Comparison of ENCODE assay signal across 8 cellular contexts in the genomic region with DNA sequence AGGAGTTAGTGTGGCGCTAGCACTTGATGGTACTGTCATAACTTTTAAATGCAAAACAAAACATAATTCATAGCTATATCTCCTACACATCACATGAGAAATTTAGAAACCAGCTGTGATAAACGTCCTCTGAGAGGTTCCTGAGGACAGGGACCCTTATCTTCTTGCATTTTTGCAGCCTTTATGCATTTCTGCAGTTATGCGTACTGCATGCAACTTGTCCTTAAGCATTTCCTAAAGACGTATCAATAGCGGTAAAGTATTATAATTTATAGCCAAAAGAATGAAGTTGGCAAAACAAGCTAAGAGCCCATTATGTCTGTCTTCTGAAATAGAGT. TPM values are rescaled to one million over a fixed set of nuclear protein-coding genes. Genes with fewer than 3 reads are reported as not detected.
DNase-seq lines count a peak whose midpoint lies in the region; ATAC-seq and TF ChIP-seq lines count a peak whose summit lies in the region.

No MANE protein-coding gene starts in this region.

- DNase-seq in HAP-1 (ENCODE audit: low spot score in 2 of 2) (no peak), glutamatergic neuron (no peak), RWPE1 (ENCODE audit: low spot score) (no peak), HuH-7 (ENCODE audit: low spot score) (no peak), hypothalamus (lab: John Stamatoyannopoulos, UW) (no peak)
- no peak for DNase-seq in activated CD8-positive, alpha-beta T cell treated with anti-CD3 and anti-CD28 coated beads for 36 hours
- DNase-seq in stimulated activated effector memory CD8-positive, alpha-beta T cell treated with anti-CD3 and anti-CD28 coated beads, Interleukin-12 subunit alpha, Interleukin-12 subunit beta, amount 100 ng/mL, for 72 hours (ENCODE audit: low spot score in 2 of 2), result peak in 1 of 2 donors; percentile 41

- POLR2A ChIA-PET in activated CD8-positive, alpha-beta T cell treated with anti-CD3 and anti-CD28 coated beads for 36 hours (lab: Charles Lee), result interaction anchor here (1.2 to 2.4 kb wide), 6 partner anchors 8 to 69 kb away, joined by 4 to 17 read pairs (median 6); partner anchors contain the start of gene NXT1
- POLR2A ChIA-PET in RWPE1 (lab: Yijun Ruan, JAX; ENCODE audit: low non-redundant PET), result interaction anchor here (1.0 kb wide), 1 partner anchor 70 kb away, joined by 5 read pairs; no protein-coding TSS in a partner anchor

- peak overlapping the region; percentile 88 for H3K4me3 ChIP-seq in HAP-1

- intact Hi-C loops in activated CD8-positive, alpha-beta T cell treated with anti-CD3 and anti-CD28 coated beads for 36 hours (cut with micrococcal nuclease), result no loop called here

- no peaks in the 10 kb centered on the region for H3K9me3 ChIP-seq in HAP-1

- no peak overlapping the region for H3K27ac ChIP-seq in RWPE1

- H3K4me3 Mint-ChIP-seq in activated CD8-positive, alpha-beta T cell treated with anti-CD3 and anti-CD28 coated beads for 36 hours, result peak overlapping the region; percentile 93
- H3K4me3 Mint-ChIP-seq in glutamatergic neuron (ENCODE audit: unreplicated experiment), result peak overlapping the region; percentile 90
- peak overlapping the region; percentile 80 for H3K4me3 Mint-ChIP-seq in stimulated activated effector memory CD8-positive, alpha-beta T cell treated with anti-CD3 and anti-CD28 coated beads, Interleukin-12 subunit alpha, Interleukin-12 subunit beta, amount 100 ng/mL, for 72 hours

- no peaks in the 10 kb centered on the region for H3K9me3 Mint-ChIP-seq in activated CD8-positive, alpha-beta T cell treated with anti-CD3 and anti-CD28 coated beads for 36 hours
- H3K9me3 Mint-ChIP-seq in glutamatergic neuron (ENCODE audit: unreplicated experiment), result peaks cover 10% of the 10 kb centered on the region
- no peaks in the 10 kb centered on the region for H3K9me3 Mint-ChIP-seq in stimulated activated effector memory CD8-positive, alpha-beta T cell treated with anti-CD3 and anti-CD28 coated beads, Interleukin-12 subunit alpha, Interleukin-12 subunit beta, amount 100 ng/mL, for 72 hours

- no peak for ATAC-seq in activated CD8-positive, alpha-beta T cell treated with anti-CD3 and anti-CD28 coated beads for 36 hours
- ATAC-seq in stimulated activated effector memory CD8-positive, alpha-beta T cell treated with anti-CD3 and anti-CD28 coated beads, Interleukin-12 subunit alpha, Interleukin-12 subunit beta, amount 100 ng/mL, for 72 hours, result no peak
- no peak for ATAC-seq in GM21515 (IDR thresholded peaks at IDR 0.05; ENCODE audit: unreplicated experiment)

- CTCF ChIA-PET in activated CD8-positive, alpha-beta T cell treated with anti-CD3 and anti-CD28 coated beads for 36 hours (lab: Charles Lee), result interaction anchor here (0.7 to 6.1 kb wide), 4 partner anchors 10 to 69 kb away, joined by 3 to 41 read pairs (median 4); partner anchors contain the start of genes GZF1 and NXT1
- CTCF ChIA-PET in RWPE1 (lab: Yijun Ruan, JAX), result interaction anchor here (0.5 to 1.0 kb wide), 3 partner anchors 13 to 138 kb away, joined by 3 to 4 read pairs (median 3); no protein-coding TSS in a partner anchor

- peaks cover 66% of the 10 kb centered on the region for H3K4me1 Mint-ChIP-seq in activated CD8-positive, alpha-beta T cell treated with anti-CD3 and anti-CD28 coated beads for 36 hours (ENCODE audit: low read depth)
- peaks cover 13% of the 10 kb centered on the region for H3K4me1 Mint-ChIP-seq in glutamatergic neuron (ENCODE audit: low read depth, unreplicated experiment)
- H3K4me1 Mint-ChIP-seq in stimulated activated effector memory CD8-positive, alpha-beta T cell treated with anti-CD3 and anti-CD28 coated beads, Interleukin-12 subunit alpha, Interleukin-12 subunit beta, amount 100 ng/mL, for 72 hours, result peaks cover 34% of the 10 kb centered on the region

- H3K36me3 Mint-ChIP-seq in activated CD8-positive, alpha-beta T cell treated with anti-CD3 and anti-CD28 coated beads for 36 hours (ENCODE audit: low read depth), result peaks cover 10% of the 10 kb centered on the region
- no peaks in the 10 kb centered on the region for H3K36me3 Mint-ChIP-seq in glutamatergic neuron (ENCODE audit: unreplicated experiment)
- peaks cover 7% of the 10 kb centered on the region for H3K36me3 Mint-ChIP-seq in stimulated activated effector memory CD8-positive, alpha-beta T cell treated with anti-CD3 and anti-CD28 coated beads, Interleukin-12 subunit alpha, Interleukin-12 subunit beta, amount 100 ng/mL, for 72 hours

- H3K4me1 ChIP-seq in HAP-1, result peaks cover 26% of the 10 kb centered on the region

- no peaks in the 10 kb centered on the region for H3K27me3 ChIP-seq in HAP-1 (ENCODE audit: low read depth)

- in situ Hi-C loops in HAP-1 (cut with MboI; ENCODE audit: low sequenced_read_pairs), result no loop called here

- H3K27me3 Mint-ChIP-seq in activated CD8-positive, alpha-beta T cell treated with anti-CD3 and anti-CD28 coated beads for 36 hours, result no peaks in the 10 kb centered on the region
- peaks cover 2% of the 10 kb centered on the region for H3K27me3 Mint-ChIP-seq in glutamatergic neuron (ENCODE audit: unreplicated experiment)

- peak overlapping the region; percentile 88 for H3K27ac Mint-ChIP-seq in activated CD8-positive, alpha-beta T cell treated with anti-CD3 and anti-CD28 coated beads for 36 hours
- peak overlapping the region; percentile 76 for H3K27ac Mint-ChIP-seq in glutamatergic neuron (ENCODE audit: unreplicated experiment)
- peak overlapping the region; percentile 89 for H3K27ac Mint-ChIP-seq in stimulated activated effector memory CD8-positive, alpha-beta T cell treated with anti-CD3 and anti-CD28 coated beads, Interleukin-12 subunit alpha, Interleukin-12 subunit beta, amount 100 ng/mL, for 72 hours

- no peak for TF ChIP-seq CTCF in activated CD8-positive, alpha-beta T cell treated with anti-CD3 and anti-CD28 coated beads for 36 hours (IDR thresholded peaks at IDR 0.05)
- TF ChIP-seq CTCF in glutamatergic neuron (IDR thresholded peaks at IDR 0.05; ENCODE audit: partially characterized antibody, unreplicated experiment), result no peak
- TF ChIP-seq CTCF in RWPE1 (conservative IDR thresholded peaks at IDR 0.05; ENCODE audit: low read depth), result no peak

- H3K36me3 ChIP-seq in HAP-1 (replicated peaks), result no peaks in the 10 kb centered on the region

RNA-seq across cellular contexts. Expression of gene NAPB, which starts 1.7 kb away (rescaled TPM):
- 10 to 100 TPM; 14.3 to 16.8 TPM for total RNA-seq in activated CD8-positive, alpha-beta T cell treated with anti-CD3 and anti-CD28 coated beads for 36 hours
- total RNA-seq in glutamatergic neuron (ENCODE audit: unreplicated experiment), result 74.1 TPM

RNA-seq across cellular contexts. Expression of gene CSTL1, which starts 19.9 kb away (rescaled TPM):
- total RNA-seq in activated CD8-positive, alpha-beta T cell treated with anti-CD3 and anti-CD28 coated beads for 36 hours, result not detected
- not detected for total RNA-seq in glutamatergic neuron (ENCODE audit: unreplicated experiment)

RNA-seq across cellular contexts. Expression of gene CST11, which starts 33.0 kb away (rescaled TPM):
- total RNA-seq in activated CD8-positive, alpha-beta T cell treated with anti-CD3 and anti-CD28 coated beads for 36 hours, result not detected
- not detected for total RNA-seq in glutamatergic neuron (ENCODE audit: unreplicated experiment)

RNA-seq across cellular contexts. Expression of gene GZF1, which starts 57.6 kb away (rescaled TPM):
- total RNA-seq in activated CD8-positive, alpha-beta T cell treated with anti-CD3 and anti-CD28 coated beads for 36 hours, result 10 to 100 TPM; 11.8 to 13.7 TPM
- total RNA-seq in glutamatergic neuron (ENCODE audit: unreplicated experiment), result 28.3 TPM
